In the genomic region with DNA sequence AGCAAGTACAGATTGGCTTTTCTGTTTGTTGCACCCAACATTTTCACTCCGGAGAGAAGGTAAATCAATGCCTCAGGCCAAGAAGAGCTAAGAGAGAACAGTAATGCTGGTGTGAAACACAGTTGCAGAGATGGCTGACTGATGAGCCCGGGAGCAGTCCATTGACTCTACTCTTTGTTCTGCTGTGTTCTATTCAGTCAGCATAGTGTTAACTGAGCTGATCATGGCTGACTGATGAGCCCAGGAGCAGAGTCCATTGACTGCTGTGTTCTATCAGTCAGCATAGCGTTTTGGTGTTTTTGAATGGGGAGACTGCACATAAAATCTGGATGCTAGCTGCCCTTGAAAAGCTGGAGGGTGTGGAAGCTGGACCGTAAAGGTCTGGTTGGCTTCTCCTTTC, we compare ENCODE assay signal across 34 cellular contexts.
DNase-seq lines count a peak whose midpoint lies in the region; ATAC-seq, FAIRE-seq and TF ChIP-seq lines count a peak whose summit lies in the region.
"Had no signal": no experiment of that assay in that cellular context is flagged by ENCODE, and none has a peak within 500 bp of the region (broad histone marks: within the 10 kb centered on the region; RNA-seq: fewer than 3 reads in every experiment).

No MANE protein-coding gene starts in this region.

- H3K23ac ChIP-seq in neuronal stem cell (ENCODE audit: low read depth, low read length, poor library complexity), result no peak overlapping the region

- H3K4me3 Mint-ChIP-seq in neural progenitor cell, result no peak overlapping the region
- no peak overlapping the region for H3K4me3 Mint-ChIP-seq in CD8-positive, alpha-beta T cell
- H3K4me3 Mint-ChIP-seq: B cell; CD4-positive, alpha-beta T cell; CD4-positive, CD25-positive, alpha-beta regulatory T cell; CD8-positive, alpha-beta memory T cell had no signal

- no peak overlapping the region for H4K91ac ChIP-seq in neuronal stem cell (ENCODE audit: low read depth, low read length, poor library complexity)

- H3K4me1 ChIP-seq in HepG2 (ENCODE audit: insufficient read depth, low read length), result peaks cover 40% of the 10 kb centered on the region
- no peaks in the 10 kb centered on the region for H3K4me1 ChIP-seq in right lobe of liver
- H3K4me1 ChIP-seq in esophagus muscularis mucosa, result no peaks in the 10 kb centered on the region
- H3K4me1 ChIP-seq in neural progenitor cell, result no peaks in the 10 kb centered on the region
- peaks cover 4 to 6% of the 10 kb centered on the region in 2 donors for H3K4me1 ChIP-seq in neuronal stem cell (ENCODE audit: control insufficient read depth in 2 of 2, insufficient read depth in 1 of 2, low read depth in 1 of 2, low read length in 2 of 2)
- H3K4me1 ChIP-seq in kidney (ENCODE audit: control insufficient read depth in 1 of 2, insufficient read depth in 1 of 2, low read depth in 1 of 2, low read length in 2 of 2), result peaks cover 2 to 28% of the 10 kb centered on the region in 2 donors
- H3K4me1 ChIP-seq in CD8-positive, alpha-beta T cell (ENCODE audit: insufficient read depth, low read length), result no peaks in the 10 kb centered on the region
- H3K4me1 ChIP-seq: A549; BLaER1; BLaER1 treated with 17β-estradiol and CSF1 and Interleukin-3, amounts not matched to agents 10 nM and 100 nM; Caco-2 had no signal

- H2BK15ac ChIP-seq in neuronal stem cell (ENCODE audit: low read length), result no peak overlapping the region

- H3K79me1 ChIP-seq in neuronal stem cell (ENCODE audit: low read depth, low read length), result no peaks in the 10 kb centered on the region

- no peak for TF ChIP-seq POLR2A in HepG2 (IDR thresholded peaks at IDR 0.05; ENCODE audit: insufficient read depth in 1 of 2, low read depth in 2 of 2, low read length in 2 of 2)
- no peak for TF ChIP-seq POLR2A in right lobe of liver (IDR thresholded peaks at IDR 0.05)
- TF ChIP-seq POLR2A in esophagus muscularis mucosa (IDR thresholded peaks at IDR 0.05; ENCODE audit: low read depth), result no peak

- H3K36me3 Mint-ChIP-seq in neural progenitor cell, result no peaks in the 10 kb centered on the region
- H3K36me3 Mint-ChIP-seq in CD8-positive, alpha-beta T cell, result no peaks in the 10 kb centered on the region
- H3K36me3 Mint-ChIP-seq: CD8-positive, alpha-beta memory T cell had no signal

- peak; percentile 8 for FAIRE-seq in HepG2 (lab: Jason Lieb, UNC)
- FAIRE-seq in kidney (lab: Jason Lieb, UNC), result no peak
- FAIRE-seq: A204.1, A549, D721Med had no signal

- H3K27me3 Mint-ChIP-seq in neural progenitor cell (ENCODE audit: insufficient read depth, low read depth), result peaks cover 2% of the 10 kb centered on the region
- no peaks in the 10 kb centered on the region for H3K27me3 Mint-ChIP-seq in CD8-positive, alpha-beta T cell (ENCODE audit: low read depth)
- H3K27me3 Mint-ChIP-seq: B cell; CD4-positive, alpha-beta memory T cell; CD4-positive, alpha-beta T cell; CD8-positive, alpha-beta memory T cell had no signal

- H3K27ac ChIP-seq in HepG2 (ENCODE audit: extremely low read length, insufficient read depth, low read length), result peak overlapping the region; percentile 3
- no peak overlapping the region for H3K27ac ChIP-seq in right lobe of liver
- H3K27ac ChIP-seq in esophagus muscularis mucosa (replicated peaks in 1 of 4), result no peak overlapping the region
- no peak overlapping the region for H3K27ac ChIP-seq in neural progenitor cell
- no peak overlapping the region for H3K27ac ChIP-seq in neuronal stem cell (replicated peaks; ENCODE audit: low read length)
- no peak overlapping the region for H3K27ac ChIP-seq in kidney (ENCODE audit: low read depth in 2 of 2, low read length in 2 of 2)
- H3K27ac ChIP-seq in CD8-positive, alpha-beta T cell (ENCODE audit: low read depth, low read length), result no peak overlapping the region
- H3K27ac ChIP-seq: 22Rv1; A549; BLaER1; BLaER1 treated with 17β-estradiol and CSF1 and Interleukin-3, amounts not matched to agents 10 nM and 100 nM; C4-2B had no signal

- no peak overlapping the region for H2BK120ac ChIP-seq in neuronal stem cell (ENCODE audit: low read depth, low read length)

- H3K14ac ChIP-seq in neuronal stem cell (ENCODE audit: low read length), result no peak overlapping the region

- H3K79me2 ChIP-seq in HepG2 (ENCODE audit: insufficient read depth, low read length) (no peaks in the 10 kb centered on the region), neural progenitor cell (ENCODE audit: low read depth) (no peaks in the 10 kb centered on the region)

- no peaks in the 10 kb centered on the region for H4K20me1 ChIP-seq in HepG2 (ENCODE audit: insufficient read depth, low read length)
- H4K20me1 ChIP-seq in neural progenitor cell (ENCODE audit: low read depth), result no peaks in the 10 kb centered on the region
- H4K20me1 ChIP-seq: BLaER1; BLaER1 treated with 17β-estradiol and CSF1 and Interleukin-3, amounts not matched to agents 10 nM and 100 nM had no signal

- no peaks in the 10 kb centered on the region for H3F3A ChIP-seq in neural progenitor cell (ENCODE audit: low read depth)

- H3K18ac ChIP-seq in neuronal stem cell (ENCODE audit: low read length), result no peak overlapping the region

- H3K4me3 ChIP-seq in HepG2 (replicated peaks in 1 of 3; ENCODE audit: insufficient read depth in 1 of 3, low read depth in 2 of 3, low read length in 3 of 3), result no peak overlapping the region
- no peak overlapping the region for H3K4me3 ChIP-seq in right lobe of liver
- H3K4me3 ChIP-seq in esophagus muscularis mucosa, result no peak overlapping the region
- no peak overlapping the region for H3K4me3 ChIP-seq in neural progenitor cell
- no peak overlapping the region for H3K4me3 ChIP-seq in neuronal stem cell (ENCODE audit: low read length in 2 of 2)
- H3K4me3 ChIP-seq in kidney (ENCODE audit: low read length in 2 of 2), result no peak overlapping the region
- no peak overlapping the region for H3K4me3 ChIP-seq in CD8-positive, alpha-beta T cell (ENCODE audit: low read depth, low read length)
- H3K4me3 ChIP-seq: A549; BLaER1; BLaER1 treated with 17β-estradiol and CSF1 and Interleukin-3, amounts not matched to agents 10 nM and 100 nM had no signal

- TF ChIP-seq EP300 in HepG2 (IDR thresholded peaks at IDR 0.05; ENCODE audit: low read depth in 2 of 2, low read length in 2 of 2) (no peak), HepG2 (CRISPR knock-in tag; IDR thresholded peaks at IDR 0.05; ENCODE audit: borderline replicate concordance) (no peak), esophagus muscularis mucosa (IDR thresholded peaks at IDR 0.05) (no peak)

- H3K27ac Mint-ChIP-seq in neural progenitor cell, result no peak overlapping the region
- H3K27ac Mint-ChIP-seq in CD8-positive, alpha-beta T cell, result no peak overlapping the region
- H3K27ac Mint-ChIP-seq: B cell; CD4-positive, alpha-beta T cell; CD4-positive, CD25-positive, alpha-beta regulatory T cell; CD8-positive, alpha-beta memory T cell had no signal

- no peak overlapping the region for H3K4ac ChIP-seq in neuronal stem cell (ENCODE audit: low read length)

- DNase-seq in HepG2 (ENCODE audit: low spot score) (no peak), right lobe of liver (no peak), esophagus muscularis mucosa (ENCODE audit: extremely low spot score) (peak; percentile 66), neural progenitor cell (ENCODE audit: low spot score) (no peak), neuronal stem cell (ENCODE audit: low spot score) (no peak), sciatic nerve (ENCODE audit: low spot score) (no peak), kidney (no peak)
- DNase-seq in CD8-positive, alpha-beta T cell, result no peak
- DNase-seq: 8988T; ACHN; AML-193; BE2C; C1 segment of cervical spinal cord; Caco-2; Calu3; CD4-positive, alpha-beta memory T cell; CD4-positive, alpha-beta T cell; CD4-positive, CD25-positive, alpha-beta regulatory T cell; CD8-positive, alpha-beta memory T cell; COR-L47; DMS 273 treated with DMSO at 0.1 percent for 48 hours; DMS153; DMS79; DMS79 treated with DMSO at 0.1 percent for 48 hours; DND-41; EL had no signal

- peak overlapping the region; percentile 10; the same call in 1 of the 2 replicates for H3K4me2 ChIP-seq in HepG2 (ENCODE audit: low read depth, low read length)
- no peak overlapping the region for H3K4me2 ChIP-seq in neural progenitor cell
- H3K4me2 ChIP-seq in neuronal stem cell (ENCODE audit: insufficient read depth, low read length, poor library complexity, severe bottlenecking), result no peak overlapping the region
- H3K4me2 ChIP-seq: A549; BLaER1; BLaER1 treated with 17β-estradiol and CSF1 and Interleukin-3, amounts not matched to agents 10 nM and 100 nM had no signal

- H3K9me3 ChIP-seq in HepG2 (ENCODE audit: low read length), result no peaks in the 10 kb centered on the region
- H3K9me3 ChIP-seq in right lobe of liver, result no peaks in the 10 kb centered on the region
- H3K9me3 ChIP-seq in esophagus muscularis mucosa, result no peaks in the 10 kb centered on the region
- H3K9me3 ChIP-seq in neural progenitor cell (ENCODE audit: low read depth), result no peaks in the 10 kb centered on the region
- peaks cover 0 to 3% of the 10 kb centered on the region in 2 donors for H3K9me3 ChIP-seq in neuronal stem cell (replicated peaks in 1 of 2; ENCODE audit: control insufficient read depth in 2 of 2, insufficient read depth in 1 of 2, low read depth in 1 of 2, low read length in 2 of 2)
- H3K9me3 ChIP-seq in kidney (ENCODE audit: control insufficient read depth in 1 of 2, low read length in 2 of 2), result no peaks in the 10 kb centered on the region
- H3K9me3 ChIP-seq in CD8-positive, alpha-beta T cell (ENCODE audit: low read length), result no peaks in the 10 kb centered on the region
- H3K9me3 ChIP-seq: A549; BE2C; BLaER1; BLaER1 treated with 17β-estradiol and CSF1 and Interleukin-3, amounts not matched to agents 10 nM and 100 nM; Caco-2 had no signal

- no TSS peak for BruUV-seq in HepG2 (replicated peaks; lab: Mats Ljungman, UMichigan)

- no peak overlapping the region for H2BK12ac ChIP-seq in neuronal stem cell (ENCODE audit: low read length)

- H2BK5ac ChIP-seq in neuronal stem cell (ENCODE audit: low read length), result no peak overlapping the region

- no peak for TF ChIP-seq RAD21 in HepG2 (CRISPR knock-in tag; IDR thresholded peaks at IDR 0.05)

- 51% methylated on average over 4 of the region's 4 CpGs for WGBS in HepG2 (ENCODE audit: low lambda C conversion rate)
- WGBS in right lobe of liver (ENCODE audit: insufficient coverage, low coverage, low lambda C conversion rate, missing lambda C conversion rate), result 90% methylated on average over 2 of the region's 4 CpGs
- 78% methylated on average over 4 of the region's 4 CpGs for WGBS in esophagus muscularis mucosa
- no CpG with 5 or more reads among the region's 4 CpGs for WGBS in neuronal stem cell (ENCODE audit: extremely low coverage in 2 of 2, insufficient read length in 2 of 2, insufficient replicate concordance in 1 of 2), 2 donors

- peaks cover 3% of the 10 kb centered on the region for H3K4me1 Mint-ChIP-seq in neural progenitor cell
- H3K4me1 Mint-ChIP-seq in CD8-positive, alpha-beta T cell (ENCODE audit: low read depth), result no peaks in the 10 kb centered on the region
- H3K4me1 Mint-ChIP-seq: B cell; CD4-positive, alpha-beta memory T cell; CD4-positive, CD25-positive, alpha-beta regulatory T cell; CD8-positive, alpha-beta memory T cell had no signal

- H3K27me3 ChIP-seq in HepG2 (ENCODE audit: control insufficient read depth in 1 of 2, insufficient read depth in 2 of 2, low read length in 2 of 2) (no peaks in the 10 kb centered on the region), right lobe of liver (no peaks in the 10 kb centered on the region), esophagus muscularis mucosa (no peaks in the 10 kb centered on the region), neural progenitor cell (no peaks in the 10 kb centered on the region), neuronal stem cell (ENCODE audit: control insufficient read depth in 3 of 3, insufficient read depth in 3 of 3, low read depth in 1 of 3, low read length in 3 of 3) (no peaks in the 10 kb centered on the region)
- no peaks in the 10 kb centered on the region for H3K27me3 ChIP-seq in CD8-positive, alpha-beta T cell (ENCODE audit: insufficient read depth, low read length)
- H3K27me3 ChIP-seq: BE2C; BLaER1; BLaER1 treated with 17β-estradiol and CSF1 and Interleukin-3, amounts not matched to agents 10 nM and 100 nM had no signal

- intact Hi-C loops in HepG2 (cut with micrococcal nuclease; ENCODE audit: unreplicated experiment), result no loop called here
- intact Hi-C loops in right lobe of liver (cut with DNase I), result no loop called here
- intact Hi-C loops in esophagus muscularis mucosa (cut with DNase I), result no loop called here
- intact Hi-C loops in sciatic nerve (cut with DNase I), result no loop called here
- intact Hi-C loops in kidney (cut with DNase I), result no loop called here
- intact Hi-C loops in CD8-positive, alpha-beta T cell (cut with DNase I, micrococcal nuclease), result no loop called here

- H3K9me3 Mint-ChIP-seq in neural progenitor cell, result peaks cover 2% of the 10 kb centered on the region
- H3K9me3 Mint-ChIP-seq in CD8-positive, alpha-beta T cell, result no peaks in the 10 kb centered on the region
- H3K9me3 Mint-ChIP-seq: CD4-positive, alpha-beta T cell; CD4-positive, CD25-positive, alpha-beta regulatory T cell; CD8-positive, alpha-beta memory T cell had no signal

- ATAC-seq in HepG2 (peak; percentile 87), right lobe of liver (no peak), sciatic nerve (no peak)
- no peak for ATAC-seq in CD8-positive, alpha-beta T cell

- CTCF ChIA-PET in HepG2 (lab: Yijun Ruan, JAX; ENCODE audit: low intra/inter-chr PET ratio, low total read pairs), result no interaction called here
- CTCF ChIA-PET in CD8-positive, alpha-beta T cell (lab: Charles Lee), result no interaction called here

- H4K8ac ChIP-seq in neuronal stem cell (ENCODE audit: low read depth, low read length), result no peak overlapping the region

- TF ChIP-seq CTCF in HepG2 (CRISPR knock-in tag; IDR thresholded peaks at IDR 0.05), result no peak
- TF ChIP-seq CTCF in right lobe of liver (IDR thresholded peaks at IDR 0.05), result no peak
- TF ChIP-seq CTCF in esophagus muscularis mucosa (IDR thresholded peaks at IDR 0.05), result no peak
- TF ChIP-seq CTCF in neural progenitor cell (IDR thresholded peaks at IDR 0.05), result no peak
- no peak for TF ChIP-seq CTCF in kidney (IDR thresholded peaks at IDR 0.05; ENCODE audit: borderline replicate concordance, extremely low read depth, insufficient read depth)
- no peak for TF ChIP-seq CTCF in CD8-positive, alpha-beta T cell (IDR thresholded peaks at IDR 0.05)

- no peak overlapping the region for H2AK5ac ChIP-seq in neuronal stem cell (ENCODE audit: low read depth, low read length)

- in situ Hi-C loops in HepG2 (cut with HindIII; ENCODE audit: extremely low pct_ligation_motif_present, low pct_unique_long_range_greater_than_20kb), result no loop called here

- no peak overlapping the region for H3K9ac ChIP-seq in HepG2 (ENCODE audit: insufficient read depth, low read depth, low read length)
- H3K9ac ChIP-seq in neural progenitor cell, result no peak overlapping the region
- H3K9ac ChIP-seq in neuronal stem cell (ENCODE audit: low read depth, low read length, poor library complexity), result no peak overlapping the region
- H3K9ac ChIP-seq in kidney (ENCODE audit: low read length in 2 of 2), result no peak overlapping the region
- H3K9ac ChIP-seq: BLaER1; BLaER1 treated with 17β-estradiol and CSF1 and Interleukin-3, amounts not matched to agents 10 nM and 100 nM had no signal

- H3K36me3 ChIP-seq in HepG2 (replicated peaks in 1 of 2; ENCODE audit: control insufficient read depth in 1 of 2, insufficient read depth in 2 of 2, low read length in 2 of 2) (no peaks in the 10 kb centered on the region), right lobe of liver (no peaks in the 10 kb centered on the region), esophagus muscularis mucosa (no peaks in the 10 kb centered on the region), neural progenitor cell (no peaks in the 10 kb centered on the region), neuronal stem cell (replicated peaks in 1 of 2; ENCODE audit: control insufficient read depth in 2 of 2, insufficient read depth in 2 of 2, low read length in 2 of 2) (no peaks in the 10 kb centered on the region), kidney (ENCODE audit: control insufficient read depth in 1 of 2, insufficient read depth in 2 of 2, low read length in 2 of 2) (no peaks in the 10 kb centered on the region)
- no peaks in the 10 kb centered on the region for H3K36me3 ChIP-seq in CD8-positive, alpha-beta T cell (ENCODE audit: insufficient read depth, low read length)
- H3K36me3 ChIP-seq: BLaER1; BLaER1 treated with 17β-estradiol and CSF1 and Interleukin-3, amounts not matched to agents 10 nM and 100 nM had no signal

- no peak overlapping the region for H2AFZ ChIP-seq in HepG2 (ENCODE audit: low read length)
- peak overlapping the region; percentile 57 for H2AFZ ChIP-seq in neural progenitor cell (replicated peaks)
- H2AFZ ChIP-seq in neuronal stem cell (ENCODE audit: low read length), result peak overlapping the region; percentile 66

- POLR2A ChIA-PET in HepG2 (lab: Yijun Ruan, JAX), result interaction anchor here (1.1 kb wide), 1 partner anchor 9 kb away, joined by 3 read pairs; no protein-coding TSS in a partner anchor
- POLR2A ChIA-PET in CD8-positive, alpha-beta T cell (lab: Charles Lee), result no interaction called here
